In genomic region chr4:110064295-110064694, GRCh38 we compare ENCODE assay signal across 27 cellular contexts.
"Had no signal": no experiment of that assay in that cellular context is flagged by ENCODE, and none has a peak within 500 bp of the region (broad histone marks: within the 10 kb centered on the region; RNA-seq: fewer than 3 reads in every experiment).

No MANE protein-coding gene starts in this region.

- H3K27ac ChIP-seq: brain microvascular endothelial cell, cardiac muscle cell, Peyer's patch, RWPE1, SJCRH30 had no signal

- H3K4me3 ChIP-seq: cardiac muscle cell, Peyer's patch, SJCRH30 had no signal

- ATAC-seq: activated CD8-positive, alpha-beta memory T cell treated with anti-CD3 and anti-CD28 coated beads, Interleukin-2, amount 10 ng/mL, durations not matched to agents 7 days and 5 days had no signal

- H3K27ac Mint-ChIP-seq: activated B cell treated with CpG ODN at 0.5 μM for 24 hours; activated CD4-positive, alpha-beta T cell treated with anti-CD3 and anti-CD28 coated beads, Interleukin-2, amount 10 ng/mL, durations not matched to agents 24 days and 14 days; activated CD8-positive, alpha-beta memory T cell treated with anti-CD3 and anti-CD28 coated beads, Interleukin-2, amount 10 ng/mL, durations not matched to agents 7 days and 5 days; activated naive CD4-positive, alpha-beta T cell treated with anti-CD3 and anti-CD28 coated beads, Interleukin-2, amount 50 U/mL, for 24 hours; activated T-cell treated with anti-CD3 and anti-CD28 coated beads, Interleukin-2, amount 50 U/mL, for 24 hours; activated T-helper 1 cell treated with anti-CD3 and anti-CD28 coated beads, Interleukin-12 subunit alpha, Interleukin-12 subunit beta, Interleukin-2, Interleukin-4 antibody, amounts not matched to agents 30 ng/mL and 10 ng/mL and 1 ng/mL, durations not matched to agents 14 hours and 24 hours and 36 hours; T-helper 1 cell treated with Interleukin-12 subunit alpha and Interleukin-12 subunit beta and Interleukin-4 antibody, amounts not matched to agents 30 μg/mL and 1 μg/mL, for 36 hours had no signal

- H3K36me3 ChIP-seq: brain microvascular endothelial cell, cardiac muscle cell, Peyer's patch, SJCRH30 had no signal

- H3K27me3 Mint-ChIP-seq: activated B cell treated with CpG ODN at 0.5 μM for 24 hours; activated CD4-positive, alpha-beta T cell treated with anti-CD3 and anti-CD28 coated beads, Interleukin-2, amount 10 ng/mL, durations not matched to agents 24 days and 14 days; activated CD8-positive, alpha-beta memory T cell treated with anti-CD3 and anti-CD28 coated beads, Interleukin-2, amount 10 ng/mL, durations not matched to agents 7 days and 5 days; activated naive CD4-positive, alpha-beta T cell treated with anti-CD3 and anti-CD28 coated beads, Interleukin-2, amount 50 U/mL, for 24 hours; activated T-cell treated with anti-CD3 and anti-CD28 coated beads, Interleukin-2, amount 50 U/mL, for 24 hours had no signal

- DNase-seq: activated B cell treated with CpG ODN at 0.5 μM for 24 hours; activated CD4-positive, alpha-beta T cell treated with anti-CD3 and anti-CD28 coated beads for 1 hour; activated CD4-positive, alpha-beta T cell treated with anti-CD3 and anti-CD28 coated beads, Interleukin-2, amount 10 ng/mL, durations not matched to agents 24 days and 14 days; activated CD4-positive, alpha-beta T cell treated with anti-CD3 and anti-CD28 coated beads, Interleukin-2, amount 50 U/mL, for 48 hours; activated CD8-positive, alpha-beta memory T cell treated with anti-CD3 and anti-CD28 coated beads, Interleukin-2, amount 10 ng/mL, durations not matched to agents 7 days and 5 days; activated effector memory CD4-positive, alpha-beta T cell treated with Interleukin-2 at 50 U/mL for 16 hours; activated naive CD4-positive, alpha-beta T cell; activated T-cell treated with anti-CD3 and anti-CD28 coated beads, Interleukin-2, amount 50 U/mL, for 24 hours; brain microvascular endothelial cell; MM.1S; NCI-H1092; NCI-H1417; NCI-H1694; NCI-H2029; NCI-H345; NCI-H510A; NCI-H526 treated with DMSO at 0.1 percent for 48 hours; NK-92 treated with Interleukin-12 subunit alpha and Interleukin-12 subunit beta, amount 100 ng/mL, for 24 hours; Peyer's patch; Right ventricle myocardium superior; SJCRH30; T-helper 9 cell had no signal

- H3K4me1 ChIP-seq: SJCRH30 had no signal

- H3K4me3 Mint-ChIP-seq: activated B cell treated with CpG ODN at 0.5 μM for 24 hours; activated CD4-positive, alpha-beta T cell treated with anti-CD3 and anti-CD28 coated beads, Interleukin-2, amount 10 ng/mL, durations not matched to agents 24 days and 14 days; activated CD8-positive, alpha-beta memory T cell treated with anti-CD3 and anti-CD28 coated beads, Interleukin-2, amount 10 ng/mL, durations not matched to agents 7 days and 5 days; activated naive CD4-positive, alpha-beta T cell treated with anti-CD3 and anti-CD28 coated beads, Interleukin-2, amount 50 U/mL, for 24 hours; activated T-cell treated with anti-CD3 and anti-CD28 coated beads, Interleukin-2, amount 50 U/mL, for 24 hours; activated T-helper 1 cell treated with anti-CD3 and anti-CD28 coated beads, Interleukin-12 subunit alpha, Interleukin-12 subunit beta, Interleukin-2, Interleukin-4 antibody, amounts not matched to agents 30 ng/mL and 10 ng/mL and 1 ng/mL, durations not matched to agents 14 hours and 24 hours and 36 hours; T-helper 1 cell treated with Interleukin-12 subunit alpha and Interleukin-12 subunit beta and Interleukin-4 antibody, amounts not matched to agents 30 μg/mL and 1 μg/mL, for 36 hours had no signal

- H3K9me3 ChIP-seq: Peyer's patch, SJCRH30 had no signal

- H3K9me3 Mint-ChIP-seq: activated B cell treated with CpG ODN at 0.5 μM for 24 hours; activated CD4-positive, alpha-beta T cell treated with anti-CD3 and anti-CD28 coated beads, Interleukin-2, amount 10 ng/mL, durations not matched to agents 24 days and 14 days; activated naive CD4-positive, alpha-beta T cell treated with anti-CD3 and anti-CD28 coated beads, Interleukin-2, amount 50 U/mL, for 24 hours; activated T-cell treated with anti-CD3 and anti-CD28 coated beads, Interleukin-2, amount 50 U/mL, for 24 hours; activated T-helper 1 cell treated with anti-CD3 and anti-CD28 coated beads, Interleukin-12 subunit alpha, Interleukin-12 subunit beta, Interleukin-2, Interleukin-4 antibody, amounts not matched to agents 30 ng/mL and 10 ng/mL and 1 ng/mL, durations not matched to agents 14 hours and 24 hours and 36 hours; T-helper 1 cell treated with Interleukin-12 subunit alpha and Interleukin-12 subunit beta and Interleukin-4 antibody, amounts not matched to agents 30 μg/mL and 1 μg/mL, for 36 hours had no signal

- H3K27me3 ChIP-seq: brain microvascular endothelial cell, cardiac muscle cell, Peyer's patch, SJCRH30 had no signal
